In genomic region chr20:44142416-44142815, GRCh38 we compare ENCODE assay signal across 1 cellular context.
TF ChIP-seq lines count a peak whose summit lies in the region.

No MANE protein-coding gene starts in this region.

TF ChIP-seq in HepG2, 621 proteins besides CTCF, POLR2A, EP300 and RAD21 (continued from another document):
- TF ChIP-seq ZNF484 (CRISPR knock-in tag; IDR thresholded peaks at IDR 0.05; ENCODE audit: borderline replicate concordance, low read depth) (no peak), ZMYM3 (CRISPR knock-in tag; IDR thresholded peaks at IDR 0.05) (no peak)
